13 cellular contexts compared by ENCODE assay signal in the genomic region with DNA sequence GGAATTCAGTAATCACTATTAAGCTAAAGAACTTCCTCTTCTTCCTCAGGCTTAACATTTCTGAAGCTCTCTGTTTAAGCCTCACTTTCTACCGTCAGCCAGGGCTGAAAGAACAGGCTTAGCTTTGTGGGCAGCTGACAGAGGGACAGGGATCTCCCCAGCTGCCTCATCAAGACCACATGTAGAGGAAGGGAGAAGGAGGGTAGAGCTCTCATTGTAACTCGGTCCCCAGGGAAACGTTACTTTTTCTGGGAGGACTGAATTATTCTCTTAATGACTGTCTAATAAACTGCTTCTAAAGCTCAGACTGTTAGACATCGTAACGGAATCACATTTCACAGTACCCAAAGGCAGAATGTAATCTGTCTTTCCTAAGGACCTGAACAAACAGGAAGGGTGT.
DNase-seq lines count a peak whose midpoint lies in the region; ATAC-seq, FAIRE-seq and TF ChIP-seq lines count a peak whose summit lies in the region.
"Had no signal": no experiment of that assay in that cellular context is flagged by ENCODE, and none has a peak within 500 bp of the region (broad histone marks: within the 10 kb centered on the region; RNA-seq: fewer than 3 reads in every experiment).

No MANE protein-coding gene starts in this region.

- 25% methylated on average over 5 of the region's 5 CpGs for WGBS in GM12878 (ENCODE audit: insufficient coverage, insufficient replicate concordance, low lambda C conversion rate, missing lambda C conversion rate)

- no peaks in the 10 kb centered on the region; the same call in 2 of the 3 replicates for H3K9me3 ChIP-seq in GM12878 (replicated peaks; ENCODE audit: control insufficient read depth, insufficient read depth, low read length)
- no peaks in the 10 kb centered on the region for H3K9me3 ChIP-seq in MM.1S (replicated peaks; ENCODE audit: insufficient read depth, low read length)
- no peaks in the 10 kb centered on the region for H3K9me3 ChIP-seq in CD4-positive, alpha-beta T cell (ENCODE audit: control insufficient read depth, low read length)
- H3K9me3 ChIP-seq: neutrophil had no signal

- no peak overlapping the region for H3K9ac ChIP-seq in GM12878 (ENCODE audit: control insufficient read depth, insufficient read depth, low read length)
- no peak overlapping the region for H3K9ac ChIP-seq in MM.1S (ENCODE audit: low read length)

- H3K9me2 ChIP-seq in MM.1S (replicated peaks; ENCODE audit: insufficient read depth, low read length), result no peaks in the 10 kb centered on the region

- no peak overlapping the region for H3K4me3 ChIP-seq in GM12878
- H3K4me3 ChIP-seq in MM.1S (ENCODE audit: low read length), result no peak overlapping the region

- TF ChIP-seq RAD21 in GM12878 (IDR thresholded peaks at IDR 0.05; ENCODE audit: insufficient read depth, low read depth, low read length), result no peak

- no peaks in the 10 kb centered on the region for H3K36me3 ChIP-seq in GM12878 (ENCODE audit: control insufficient read depth in 2 of 2, insufficient read depth in 2 of 2, low read length in 1 of 2)
- H3K36me3 ChIP-seq in MM.1S (replicated peaks; ENCODE audit: insufficient read depth, low read length), result no peaks in the 10 kb centered on the region
- H3K36me3 ChIP-seq: neutrophil had no signal

- DNase-seq in GM12878 (ENCODE audit: low read depth, low spot score) (peak; percentile 34), sciatic nerve (ENCODE audit: low spot score) (no peak), MM.1S (no peak)
- DNase-seq in CD4-positive, alpha-beta T cell, result no peak
- DNase-seq: activated T-cell treated with anti-CD3 and anti-CD28 coated beads, Interleukin-2, amount 50 U/mL, for 24 hours; cortex of kidney; DND-41; NCI-H446 had no signal

- H3K27me3 Mint-ChIP-seq in CD4-positive, alpha-beta T cell, result peaks cover 20% of the 10 kb centered on the region

- H3K27me3 ChIP-seq in GM12878 (replicated peaks in 1 of 2; ENCODE audit: control insufficient read depth in 2 of 2, insufficient read depth in 2 of 2, low read length in 1 of 2), result no peaks in the 10 kb centered on the region; a peak in 1 of 4 replicates
- no peaks in the 10 kb centered on the region for H3K27me3 ChIP-seq in MM.1S (replicated peaks; ENCODE audit: insufficient read depth, low read length)
- H3K27me3 ChIP-seq in CD4-positive, alpha-beta T cell (ENCODE audit: control insufficient read depth, insufficient read depth, low read length), result peaks cover 3% of the 10 kb centered on the region

- ATAC-seq in GM21367 (IDR thresholded peaks at IDR 0.05; ENCODE audit: unreplicated experiment) (peak; percentile 42), HG03135 (IDR thresholded peaks at IDR 0.05; ENCODE audit: unreplicated experiment) (peak; percentile 49), GM12878 (peak; percentile 83), sciatic nerve (peak; percentile 91), HG02884 (IDR thresholded peaks at IDR 0.05; ENCODE audit: unreplicated experiment) (no peak), HG03460 (IDR thresholded peaks at IDR 0.05; ENCODE audit: unreplicated experiment) (no peak)
- no peak for ATAC-seq in CD4-positive, alpha-beta T cell (ENCODE audit: poor library complexity)

- no peak for FAIRE-seq in GM12878 (lab: Jason Lieb, UNC)

- H4K20me1 ChIP-seq in GM12878 (ENCODE audit: control insufficient read depth, insufficient read depth) (no peaks in the 10 kb centered on the region), MM.1S (ENCODE audit: insufficient read depth, low read length) (no peaks in the 10 kb centered on the region)

- no peak overlapping the region for H3K27ac ChIP-seq in GM12878 (ENCODE audit: control insufficient read depth, insufficient read depth)
- H3K27ac ChIP-seq in MM.1S (ENCODE audit: low read length), result no peak overlapping the region
- H3K27ac ChIP-seq in CD4-positive, alpha-beta T cell (ENCODE audit: low read depth, low read length), result no peak overlapping the region
- H3K27ac ChIP-seq: neutrophil had no signal

- RAD21 ChIA-PET in GM12878 (lab: Charles Lee; ENCODE audit: unreplicated experiment), result interaction anchor here (0.8 to 3.2 kb wide), 14 partner anchors 12 to 425 kb away, joined by 3 to 18 read pairs (median 3); no protein-coding TSS in a partner anchor

- H3K4me3 Mint-ChIP-seq in CD4-positive, alpha-beta T cell, result no peak overlapping the region
- H3K4me3 Mint-ChIP-seq: activated T-cell treated with anti-CD3 and anti-CD28 coated beads, Interleukin-2, amount 50 U/mL, for 24 hours had no signal

- CTCF ChIA-PET in GM12878 (lab: Yijun Ruan, JAX), result interaction anchor here (0.7 to 4.9 kb wide), 10 partner anchors 10 to 467 kb away, joined by 3 to 35 read pairs (median 4); no protein-coding TSS in a partner anchor
- CTCF ChIA-PET in CD4-positive, alpha-beta T cell (lab: Charles Lee), result no interaction called here

- peak overlapping the region; percentile 42; the same call in 1 of the 2 replicates for H2AFZ ChIP-seq in GM12878 (ENCODE audit: control insufficient read depth, low read depth, low read length)
- H2AFZ ChIP-seq in MM.1S (ENCODE audit: low read length), result no peak overlapping the region

- H3K4me1 Mint-ChIP-seq in CD4-positive, alpha-beta T cell (ENCODE audit: low read depth), result no peaks in the 10 kb centered on the region

- H3K36me3 Mint-ChIP-seq in CD4-positive, alpha-beta T cell (ENCODE audit: low read depth), result no peaks in the 10 kb centered on the region

- H3K9me3 Mint-ChIP-seq in CD4-positive, alpha-beta T cell, result no peaks in the 10 kb centered on the region
- H3K9me3 Mint-ChIP-seq: activated T-cell treated with anti-CD3 and anti-CD28 coated beads, Interleukin-2, amount 50 U/mL, for 24 hours had no signal

- H3F3A ChIP-seq in MM.1S (ENCODE audit: insufficient read depth, low read length), result no peaks in the 10 kb centered on the region

- POLR2A ChIA-PET in GM12878 (lab: Charles Lee), result no interaction called here
- POLR2A ChIA-PET in CD4-positive, alpha-beta T cell (lab: Charles Lee), result no interaction called here

- no peak for TF ChIP-seq POLR2A in GM12878 (IDR thresholded peaks at IDR 0.05; ENCODE audit: low read depth, low read length)

- no TSS peak for BruUV-seq in GM12878 (replicated peaks; lab: Mats Ljungman, UMichigan)

- peak; percentile 16 to 54; a peak in 2 of 4 replicates for TF ChIP-seq EP300 in GM12878 (IDR thresholded peaks at IDR 0.05; ENCODE audit: borderline replicate concordance in 1 of 2, control insufficient read depth in 1 of 2, low read depth in 2 of 2, low read length in 2 of 2)

- SMC1A ChIA-PET in GM12878 (lab: Charles Lee; ENCODE audit: uncharacterized antibody, unreplicated experiment), result interaction anchor here (0.7 to 6.1 kb wide), 15 partner anchors 8 to 498 kb away, joined by 3 to 57 read pairs (median 4); no protein-coding TSS in a partner anchor

- H3K4me1 ChIP-seq in GM12878 (ENCODE audit: control insufficient read depth, insufficient read depth, low read length) (no peaks in the 10 kb centered on the region), MM.1S (ENCODE audit: low read length) (peaks cover 16% of the 10 kb centered on the region)

- TF ChIP-seq CTCF in GM12878 (IDR thresholded peaks at IDR 0.05 in 2 of 3, conservative IDR thresholded peaks at IDR 0.05 in 1 of 3; ENCODE audit: control insufficient read depth in 2 of 3, extremely low read depth in 1 of 3, insufficient read depth in 1 of 3, low read depth in 3 of 3, low read length in 3 of 3) (no peak), MM.1S (IDR thresholded peaks at IDR 0.05; ENCODE audit: low read length) (no peak)
- TF ChIP-seq CTCF in CD4-positive, alpha-beta T cell (IDR thresholded peaks at IDR 0.05), result no peak

- no peaks in the 10 kb centered on the region for H3K79me2 ChIP-seq in GM12878 (ENCODE audit: control insufficient read depth, insufficient read depth, low read length)
- H3K79me2 ChIP-seq in MM.1S (ENCODE audit: low read length), result no peaks in the 10 kb centered on the region

- in situ Hi-C loops in GM12878 (cut with MboI), result no loop called here

- no peak overlapping the region; the same call in 1 of the 2 replicates for H3K4me2 ChIP-seq in GM12878 (ENCODE audit: control insufficient read depth, insufficient read depth)
- H3K4me2 ChIP-seq in MM.1S (ENCODE audit: low read depth, low read length), result no peak overlapping the region

- H3K27ac Mint-ChIP-seq in CD4-positive, alpha-beta T cell, result no peak overlapping the region
- H3K27ac Mint-ChIP-seq: activated T-cell treated with anti-CD3 and anti-CD28 coated beads, Interleukin-2, amount 50 U/mL, for 24 hours had no signal

- intact Hi-C loops in GM12878 (cut with micrococcal nuclease; ENCODE audit: unreplicated experiment), result no loop called here
- intact Hi-C loops in sciatic nerve (cut with DNase I), result no loop called here
- intact Hi-C loops in CD4-positive, alpha-beta T cell (cut with DNase I, micrococcal nuclease), result no loop called here

TF ChIP-seq in GM12878, 131 proteins besides CTCF, POLR2A, EP300 and RAD21 (continues in another document):
- TF ChIP-seq POLR2AphosphoS5 (IDR thresholded peaks at IDR 0.05; ENCODE audit: low read length), result no peak
- TF ChIP-seq SUPT20H (IDR thresholded peaks at IDR 0.05; ENCODE audit: borderline replicate concordance, control insufficient read depth, low read depth, low read length), result no peak
- no peak for TF ChIP-seq ZZZ3 (IDR thresholded peaks at IDR 0.05; ENCODE audit: control insufficient read depth, insufficient read length, low read depth)
- TF ChIP-seq, protein P1, sequence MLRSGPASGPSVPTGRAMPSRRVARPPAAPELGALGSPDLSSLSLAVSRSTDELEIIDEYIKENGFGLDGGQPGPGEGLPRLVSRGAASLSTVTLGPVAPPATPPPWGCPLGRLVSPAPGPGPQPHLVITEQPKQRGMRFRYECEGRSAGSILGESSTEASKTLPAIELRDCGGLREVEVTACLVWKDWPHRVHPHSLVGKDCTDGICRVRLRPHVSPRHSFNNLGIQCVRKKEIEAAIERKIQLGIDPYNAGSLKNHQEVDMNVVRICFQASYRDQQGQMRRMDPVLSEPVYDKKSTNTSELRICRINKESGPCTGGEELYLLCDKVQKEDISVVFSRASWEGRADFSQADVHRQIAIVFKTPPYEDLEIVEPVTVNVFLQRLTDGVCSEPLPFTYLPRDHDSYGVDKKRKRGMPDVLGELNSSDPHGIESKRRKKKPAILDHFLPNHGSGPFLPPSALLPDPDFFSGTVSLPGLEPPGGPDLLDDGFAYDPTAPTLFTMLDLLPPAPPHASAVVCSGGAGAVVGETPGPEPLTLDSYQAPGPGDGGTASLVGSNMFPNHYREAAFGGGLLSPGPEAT (IDR thresholded peaks at IDR 0.05; ENCODE audit: low read depth), result peak; percentile 74; the same call in 1 of the 2 replicates
- no peak for TF ChIP-seq FOS (IDR thresholded peaks at IDR 0.05; ENCODE audit: borderline replicate concordance, extremely low read depth, insufficient read length)
- no peak for TF ChIP-seq FOXK2 (IDR thresholded peaks at IDR 0.05)
- no peak for TF ChIP-seq KAT2A (conservative IDR thresholded peaks at IDR 0.05; ENCODE audit: control insufficient read depth, low read depth, low read length)
- no peak for TF ChIP-seq PAX5 (IDR thresholded peaks at IDR 0.05; ENCODE audit: borderline replicate concordance, low read depth, low read length)
- TF ChIP-seq, protein P2, sequence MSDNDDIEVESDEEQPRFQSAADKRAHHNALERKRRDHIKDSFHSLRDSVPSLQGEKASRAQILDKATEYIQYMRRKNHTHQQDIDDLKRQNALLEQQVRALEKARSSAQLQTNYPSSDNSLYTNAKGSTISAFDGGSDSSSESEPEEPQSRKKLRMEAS (IDR thresholded peaks at IDR 0.05; ENCODE audit: low read depth, low read length), result no peak
- TF ChIP-seq BMI1 (IDR thresholded peaks at IDR 0.05; ENCODE audit: borderline replicate concordance), result no peak

Comparison
In these comparisons a context has a peak if more than half of its experiments do, and no peak if none do; other contexts are left out.
1. ATAC-seq: peak in GM21367 (single experiment), HG03135 (single experiment), GM12878 (single experiment) and sciatic nerve (single experiment); none in HG02884 (single experiment), CD4-positive, alpha-beta T cell (single experiment) and HG03460 (single experiment).